ENCODE assay signal across 10 cellular contexts in genomic region chrX:12947545-12948235, GRCh38. TPM values are rescaled to one million over a fixed set of nuclear protein-coding genes. Genes with fewer than 3 reads are reported as not detected.
DNase-seq lines count a peak whose midpoint lies in the region; ATAC-seq and TF ChIP-seq lines count a peak whose summit lies in the region.
"Had no signal": no experiment of that assay in that cellular context is flagged by ENCODE, and none has a peak within 500 bp of the region (broad histone marks: within the 10 kb centered on the region; RNA-seq: fewer than 3 reads in every experiment).

No MANE protein-coding gene starts in this region.

- H3K4me3 Mint-ChIP-seq in CD4-positive, CD25-positive, alpha-beta regulatory T cell = peak overlapping the region; percentile 9 to 73 (median 50)
- H3K4me3 Mint-ChIP-seq in activated T-helper 2 cell treated with anti-CD3 and anti-CD28 coated beads, Interferon-gamma antibody, Interleukin-2, Interleukin-4, amounts not matched to agents 10 μg/mL and 5 μg/mL and 100 μg/mL, durations not matched to agents 14 hours and 24 hours and 36 hours (ENCODE audit: low read depth) = peak overlapping the region; percentile 30
- H3K4me3 Mint-ChIP-seq: GM23338 had no signal

- H3K9ac ChIP-seq in mucosa of rectum (ENCODE audit: low read depth in 1 of 2, low read length in 2 of 2) = peak overlapping the region; percentile 6 to 38

- H3K27ac ChIP-seq in CD4-positive, CD25-positive, alpha-beta regulatory T cell (ENCODE audit: insufficient read depth, low read length, poor library complexity, severe bottlenecking) = peak overlapping the region; percentile 89
- peak overlapping the region; percentile 80 to 86 for H3K27ac ChIP-seq in mucosa of rectum (ENCODE audit: low read depth in 2 of 2, low read length in 2 of 2)
- peak overlapping the region in 1 of 4 donors; percentile 6 for H3K27ac ChIP-seq in gastroesophageal sphincter

- H3K36me3 ChIP-seq in CD4-positive, CD25-positive, alpha-beta regulatory T cell (ENCODE audit: control insufficient read depth, insufficient read depth, low read length) = no peaks in the 10 kb centered on the region
- H3K36me3 ChIP-seq in mucosa of rectum (ENCODE audit: control insufficient read depth in 2 of 2, insufficient read depth in 2 of 2, low read length in 2 of 2) = no peaks in the 10 kb centered on the region
- H3K36me3 ChIP-seq in gastroesophageal sphincter = no peaks in the 10 kb centered on the region

- H3K4me1 Mint-ChIP-seq in CD4-positive, CD25-positive, alpha-beta regulatory T cell = peaks cover 29 to 65% (median 41%) of the 10 kb centered on the region in 4 donors
- H3K4me1 Mint-ChIP-seq in activated T-helper 2 cell treated with anti-CD3 and anti-CD28 coated beads, Interferon-gamma antibody, Interleukin-2, Interleukin-4, amounts not matched to agents 10 μg/mL and 5 μg/mL and 100 μg/mL, durations not matched to agents 14 hours and 24 hours and 36 hours (ENCODE audit: low read depth) = peaks cover 60% of the 10 kb centered on the region

- peak overlapping the region; percentile 45 for H3K4me3 ChIP-seq in CD4-positive, CD25-positive, alpha-beta regulatory T cell (ENCODE audit: low read depth, low read length)
- H3K4me3 ChIP-seq in mucosa of rectum (ENCODE audit: low read length in 2 of 2) = no peak overlapping the region
- H3K4me3 ChIP-seq in gastroesophageal sphincter = no peak overlapping the region
- H3K4me3 ChIP-seq: GM23338, lung had no signal

- TF ChIP-seq CTCF in gastroesophageal sphincter (IDR thresholded peaks at IDR 0.05) = no peak

- no peak for TF ChIP-seq EP300 in gastroesophageal sphincter (IDR thresholded peaks at IDR 0.05)

- 67 to 100% methylated on average over 1 of the region's 5 CpGs for WGBS in gastroesophageal sphincter (ENCODE audit: low coverage in 1 of 2), 2 donors

- no peak for TF ChIP-seq POLR2A in gastroesophageal sphincter (IDR thresholded peaks at IDR 0.05)

- no peaks in the 10 kb centered on the region for H3K36me3 Mint-ChIP-seq in CD4-positive, CD25-positive, alpha-beta regulatory T cell
- no peaks in the 10 kb centered on the region for H3K36me3 Mint-ChIP-seq in activated T-helper 2 cell treated with anti-CD3 and anti-CD28 coated beads, Interferon-gamma antibody, Interleukin-2, Interleukin-4, amounts not matched to agents 10 μg/mL and 5 μg/mL and 100 μg/mL, durations not matched to agents 14 hours and 24 hours and 36 hours (ENCODE audit: low read depth)

- ATAC-seq in CD4-positive, CD25-positive, alpha-beta regulatory T cell (ENCODE audit: low read depth in 2 of 2) = no peak
- no peak for ATAC-seq in HG03521 (IDR thresholded peaks at IDR 0.05; ENCODE audit: unreplicated experiment)
- no peak for ATAC-seq in gastroesophageal sphincter

- H3K27ac Mint-ChIP-seq in CD4-positive, CD25-positive, alpha-beta regulatory T cell = peak overlapping the region; percentile 90 to 97 (median 91)
- peak overlapping the region; percentile 87 for H3K27ac Mint-ChIP-seq in activated T-helper 2 cell treated with anti-CD3 and anti-CD28 coated beads, Interferon-gamma antibody, Interleukin-2, Interleukin-4, amounts not matched to agents 10 μg/mL and 5 μg/mL and 100 μg/mL, durations not matched to agents 14 hours and 24 hours and 36 hours

- no peaks in the 10 kb centered on the region for H3K9me3 Mint-ChIP-seq in CD4-positive, CD25-positive, alpha-beta regulatory T cell
- no peaks in the 10 kb centered on the region for H3K9me3 Mint-ChIP-seq in activated T-helper 2 cell treated with anti-CD3 and anti-CD28 coated beads, Interferon-gamma antibody, Interleukin-2, Interleukin-4, amounts not matched to agents 10 μg/mL and 5 μg/mL and 100 μg/mL, durations not matched to agents 14 hours and 24 hours and 36 hours
- H3K9me3 Mint-ChIP-seq: GM23338 had no signal

- no peaks in the 10 kb centered on the region for H3K27me3 Mint-ChIP-seq in CD4-positive, CD25-positive, alpha-beta regulatory T cell
- no peaks in the 10 kb centered on the region for H3K27me3 Mint-ChIP-seq in activated T-helper 2 cell treated with anti-CD3 and anti-CD28 coated beads, Interferon-gamma antibody, Interleukin-2, Interleukin-4, amounts not matched to agents 10 μg/mL and 5 μg/mL and 100 μg/mL, durations not matched to agents 14 hours and 24 hours and 36 hours (ENCODE audit: low read depth)

- no peak for DNase-seq in CD4-positive, CD25-positive, alpha-beta regulatory T cell
- DNase-seq in HT-29 (ENCODE audit: low spot score) (peak; percentile 28), NCI-H2029 treated with DMSO at 0.1 percent for 48 hours (lab: John Stamatoyannopoulos, UW) (no peak), SKM-1 treated with dmso at 0.1 percent for 144 hours (lab: John Stamatoyannopoulos, UW; ENCODE audit: unreplicated experiment) (no peak)
- no peak for DNase-seq in activated T-helper 2 cell treated with anti-CD3 and anti-CD28 coated beads, Interferon-gamma antibody, Interleukin-2, Interleukin-4, amounts not matched to agents 10 μg/mL and 5 μg/mL and 100 μg/mL, durations not matched to agents 14 hours and 24 hours and 36 hours (ENCODE audit: low spot score)

- intact Hi-C loops in activated T-helper 2 cell treated with anti-CD3 and anti-CD28 coated beads, Interferon-gamma antibody, Interleukin-2, Interleukin-4, amounts not matched to agents 10 μg/mL and 5 μg/mL and 100 μg/mL, durations not matched to agents 14 hours and 24 hours and 36 hours (cut with micrococcal nuclease) = loop anchor here (1.0 to 5.0 kb wide), 4 partner anchors 104 to 541 kb away; no protein-coding TSS in a partner anchor

- H3K4me1 ChIP-seq in CD4-positive, CD25-positive, alpha-beta regulatory T cell (ENCODE audit: control insufficient read depth, insufficient read depth, low read length, poor library complexity, severe bottlenecking) = peaks cover 62% of the 10 kb centered on the region
- H3K4me1 ChIP-seq in mucosa of rectum (ENCODE audit: control insufficient read depth in 2 of 2, insufficient read depth in 2 of 2, low read length in 2 of 2) = peaks cover 13 to 32% of the 10 kb centered on the region in 2 donors
- peaks cover 0 to 23% (median 0%) of the 10 kb centered on the region in 3 donors for H3K4me1 ChIP-seq in gastroesophageal sphincter

- no peaks in the 10 kb centered on the region for H3K9me3 ChIP-seq in CD4-positive, CD25-positive, alpha-beta regulatory T cell (ENCODE audit: control insufficient read depth in 2 of 2, low read length in 2 of 2)
- H3K9me3 ChIP-seq in mucosa of rectum (ENCODE audit: control insufficient read depth in 2 of 2, low read length in 2 of 2) (no peaks in the 10 kb centered on the region), gastroesophageal sphincter (no peaks in the 10 kb centered on the region)

- no peaks in the 10 kb centered on the region for H3K27me3 ChIP-seq in CD4-positive, CD25-positive, alpha-beta regulatory T cell (ENCODE audit: control insufficient read depth, insufficient read depth, low read length)
- no peaks in the 10 kb centered on the region for H3K27me3 ChIP-seq in mucosa of rectum (ENCODE audit: control insufficient read depth in 2 of 2, insufficient read depth in 2 of 2, low read length in 2 of 2)
- H3K27me3 ChIP-seq in gastroesophageal sphincter = no peaks in the 10 kb centered on the region

RNA-seq across cellular contexts. Expression of gene TMSB4X, which starts 27.2 kb away (rescaled TPM):
- total RNA-seq in CD4-positive, CD25-positive, alpha-beta regulatory T cell = 6,725 TPM
- polyA plus RNA-seq in CD4-positive, CD25-positive, alpha-beta regulatory T cell = over 10,000 TPM; 30,486 to 36,942 (median 35,671) TPM
- 538 and 675 TPM in 2 replicates for total RNA-seq in HT-29 (2014; rRNA removed; shearing (Covaris generic))
- total RNA-seq in activated T-helper 2 cell treated with anti-CD3 and anti-CD28 coated beads, Interferon-gamma antibody, Interleukin-2, Interleukin-4, amounts not matched to agents 10 μg/mL and 5 μg/mL and 100 μg/mL, durations not matched to agents 14 hours and 24 hours and 36 hours = 7,759 and 7,983 TPM in 2 replicates
- 1,000 to 10,000 TPM; 2,260 to 4,561 (median 3,693) TPM for total RNA-seq in gastroesophageal sphincter

RNA-seq across cellular contexts. Expression of gene TLR8, which starts 41.3 kb away (rescaled TPM):
- not detected for total RNA-seq in CD4-positive, CD25-positive, alpha-beta regulatory T cell
- polyA plus RNA-seq in CD4-positive, CD25-positive, alpha-beta regulatory T cell = not detected
- total RNA-seq in HT-29 (2014; rRNA removed; shearing (Covaris generic)) = not detected in 2 replicates
- not detected in 2 replicates for total RNA-seq in activated T-helper 2 cell treated with anti-CD3 and anti-CD28 coated beads, Interferon-gamma antibody, Interleukin-2, Interleukin-4, amounts not matched to agents 10 μg/mL and 5 μg/mL and 100 μg/mL, durations not matched to agents 14 hours and 24 hours and 36 hours
- 1 to 10 TPM in 2 of 4 donors, under 1 TPM in 2; 0.47 to 6.7 (median 1.7) TPM for total RNA-seq in gastroesophageal sphincter
- total RNA-seq: GM23338 had no signal
- polyA plus RNA-seq: GM23338 had no signal
